ENCODE assay signal across 2 cellular contexts in the genomic region with DNA sequence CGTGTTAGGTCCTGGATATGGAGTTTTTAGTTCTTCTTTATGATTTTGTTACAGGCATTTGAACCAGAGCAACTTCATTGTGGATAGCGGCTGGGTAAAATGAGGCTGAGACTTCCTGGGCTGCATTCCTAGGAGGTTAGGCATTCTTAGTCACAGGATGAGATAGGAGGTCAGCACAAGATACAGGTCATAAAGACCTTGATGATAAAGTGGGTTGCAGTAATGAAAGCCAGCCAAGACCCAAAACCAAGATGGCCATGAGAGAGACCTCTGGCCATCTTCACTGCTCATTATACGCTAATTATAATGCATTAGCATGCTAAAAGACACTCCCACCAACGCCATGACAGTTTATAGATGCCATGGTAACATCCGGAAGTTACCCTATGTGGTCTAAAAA.
TF ChIP-seq lines count a peak whose summit lies in the region.

No MANE protein-coding gene starts in this region.

TF ChIP-seq in GM23338, 12 proteins besides CTCF, POLR2A, EP300 and RAD21 (continued from another document):
- TF ChIP-seq EZH2phosphoT487 (IDR thresholded peaks at IDR 0.05; ENCODE audit: unreplicated experiment): no peak
- TF ChIP-seq, protein P1, sequence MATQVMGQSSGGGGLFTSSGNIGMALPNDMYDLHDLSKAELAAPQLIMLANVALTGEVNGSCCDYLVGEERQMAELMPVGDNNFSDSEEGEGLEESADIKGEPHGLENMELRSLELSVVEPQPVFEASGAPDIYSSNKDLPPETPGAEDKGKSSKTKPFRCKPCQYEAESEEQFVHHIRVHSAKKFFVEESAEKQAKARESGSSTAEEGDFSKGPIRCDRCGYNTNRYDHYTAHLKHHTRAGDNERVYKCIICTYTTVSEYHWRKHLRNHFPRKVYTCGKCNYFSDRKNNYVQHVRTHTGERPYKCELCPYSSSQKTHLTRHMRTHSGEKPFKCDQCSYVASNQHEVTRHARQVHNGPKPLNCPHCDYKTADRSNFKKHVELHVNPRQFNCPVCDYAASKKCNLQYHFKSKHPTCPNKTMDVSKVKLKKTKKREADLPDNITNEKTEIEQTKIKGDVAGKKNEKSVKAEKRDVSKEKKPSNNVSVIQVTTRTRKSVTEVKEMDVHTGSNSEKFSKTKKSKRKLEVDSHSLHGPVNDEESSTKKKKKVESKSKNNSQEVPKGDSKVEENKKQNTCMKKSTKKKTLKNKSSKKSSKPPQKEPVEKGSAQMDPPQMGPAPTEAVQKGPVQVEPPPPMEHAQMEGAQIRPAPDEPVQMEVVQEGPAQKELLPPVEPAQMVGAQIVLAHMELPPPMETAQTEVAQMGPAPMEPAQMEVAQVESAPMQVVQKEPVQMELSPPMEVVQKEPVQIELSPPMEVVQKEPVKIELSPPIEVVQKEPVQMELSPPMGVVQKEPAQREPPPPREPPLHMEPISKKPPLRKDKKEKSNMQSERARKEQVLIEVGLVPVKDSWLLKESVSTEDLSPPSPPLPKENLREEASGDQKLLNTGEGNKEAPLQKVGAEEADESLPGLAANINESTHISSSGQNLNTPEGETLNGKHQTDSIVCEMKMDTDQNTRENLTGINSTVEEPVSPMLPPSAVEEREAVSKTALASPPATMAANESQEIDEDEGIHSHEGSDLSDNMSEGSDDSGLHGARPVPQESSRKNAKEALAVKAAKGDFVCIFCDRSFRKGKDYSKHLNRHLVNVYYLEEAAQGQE (IDR thresholded peaks at IDR 0.05; ENCODE audit: unreplicated experiment): no peak
- TF ChIP-seq EZH2 (IDR thresholded peaks at IDR 0.05; ENCODE audit: low read depth, unreplicated experiment): no peak
- no peak for TF ChIP-seq ZNF462 (CRISPR knock-in tag; IDR thresholded peaks at IDR 0.05)
- TF ChIP-seq POLR2AphosphoS5 (IDR thresholded peaks at IDR 0.05; ENCODE audit: low read depth): no peak
- TF ChIP-seq ZNF331 (CRISPR knock-in tag; IDR thresholded peaks at IDR 0.05; ENCODE audit: low read depth): no peak
- no peak for TF ChIP-seq STAT1 (IDR thresholded peaks at IDR 0.05; ENCODE audit: unreplicated experiment)
- TF ChIP-seq ETS1 (IDR thresholded peaks at IDR 0.05): no peak

TF ChIP-seq in SK-N-SH, 30 proteins besides CTCF, POLR2A, EP300 and RAD21 (continued from another document):
- peak; percentile 47 for TF ChIP-seq TCF12 (IDR thresholded peaks at IDR 0.05)
- TF ChIP-seq TEAD4 (IDR thresholded peaks at IDR 0.05; ENCODE audit: borderline replicate concordance, insufficient read depth): peak; percentile 27; the same call in 1 of the 2 replicates
- peak; percentile 46; the same call in 1 of the 2 replicates for TF ChIP-seq YY1 (IDR thresholded peaks at IDR 0.05; ENCODE audit: low read depth)
